In genomic region chr6:166989427-166990034, GRCh38 we compare ENCODE assay signal across 8 cellular contexts.
DNase-seq lines count a peak whose midpoint lies in the region.

No MANE protein-coding gene starts in this region.

- peak; percentile 3 for DNase-seq in NCI-H2196 (lab: John Stamatoyannopoulos, UW; ENCODE audit: unreplicated experiment)
- DNase-seq in NCI-H2196 treated with DMSO at 0.1 percent for 48 hours (lab: John Stamatoyannopoulos, UW; ENCODE audit: unreplicated experiment), result no peak
- DNase-seq in HCEC 1CT, result peak; percentile 48
- DNase-seq in NCI-H774 (lab: John Stamatoyannopoulos, UW), result peak; percentile 28
- DNase-seq in activated T-helper 9 cell treated with anti-CD3 and anti-CD28 coated beads, Interleukin-2, amount 50 U/mL, for 16 hours (ENCODE audit: low read depth), result peak; percentile 23
- DNase-seq in iPS-NIHi7 (ENCODE audit: extremely low spot score), result peak; percentile 18
- peak; percentile 37 for DNase-seq in stimulated activated CD4-positive, alpha-beta T cell treated with anti-CD3 and anti-CD28 coated beads, Interleukin-2, amount 100 ng/mL, for 4 hours (ENCODE audit: low read depth)
- DNase-seq in COLO829 (ENCODE audit: low spot score), result no peak

Comparison
In these comparisons a context has a peak if more than half of its experiments do, and no peak if none do; other contexts are left out.
1. DNase-seq: peak in NCI-H2196 (single experiment), HCEC 1CT (single experiment), NCI-H774 (single experiment), activated T-helper 9 cell treated with anti-CD3 and anti-CD28 coated beads, Interleukin-2, amount 50 U/mL, for 16 hours (single experiment), iPS-NIHi7 (single experiment) and stimulated activated CD4-positive, alpha-beta T cell treated with anti-CD3 and anti-CD28 coated beads, Interleukin-2, amount 100 ng/mL, for 4 hours (single experiment); none in NCI-H2196 treated with DMSO at 0.1 percent for 48 hours (single experiment) and COLO829 (single experiment).